Comparison of ENCODE assay signal across 1 cellular context in genomic region chr5:133015466-133015865, GRCh38.
TF ChIP-seq lines count a peak whose summit lies in the region.

No MANE protein-coding gene starts in this region.

TF ChIP-seq in K562, 482 proteins besides CTCF, POLR2A, EP300 and RAD21 (continued from another document):
- no peak for TF ChIP-seq ZNF512 (tag; IDR thresholded peaks at IDR 0.05)
